Comparison of ENCODE assay signal across 9 cellular contexts in genomic region chr20:35901678-35902544, GRCh38. TPM values are rescaled to one million over a fixed set of nuclear protein-coding genes. Genes with fewer than 3 reads are reported as not detected.
DNase-seq lines count a peak whose midpoint lies in the region; ATAC-seq and TF ChIP-seq lines count a peak whose summit lies in the region.
"Had no signal": no experiment of that assay in that cellular context is flagged by ENCODE, and none has a peak within 500 bp of the region (broad histone marks: within the 10 kb centered on the region; RNA-seq: fewer than 3 reads in every experiment).

No MANE protein-coding gene starts in this region.

- no peak overlapping the region for H3K4me3 Mint-ChIP-seq in Calu3 (ENCODE audit: low read depth, unreplicated experiment)
- no peak overlapping the region for H3K4me3 Mint-ChIP-seq in neural progenitor cell
- H3K4me3 Mint-ChIP-seq: central memory CD8-positive, alpha-beta T cell had no signal

- no TSS peak for BruUV-seq in Calu3 (replicated peaks; lab: Mats Ljungman, UMichigan)

- no peaks in the 10 kb centered on the region for H4K20me1 ChIP-seq in neural progenitor cell (ENCODE audit: low read depth)

- no peaks in the 10 kb centered on the region for H3K9me3 Mint-ChIP-seq in Calu3 (ENCODE audit: low read depth, unreplicated experiment)
- no peaks in the 10 kb centered on the region for H3K9me3 Mint-ChIP-seq in neural progenitor cell
- H3K9me3 Mint-ChIP-seq: central memory CD8-positive, alpha-beta T cell had no signal

- no peak overlapping the region for H3K9ac ChIP-seq in neural progenitor cell

- no peaks in the 10 kb centered on the region for H3F3A ChIP-seq in neural progenitor cell (ENCODE audit: low read depth)

- H3K9me3 ChIP-seq in neural progenitor cell (ENCODE audit: low read depth) (no peaks in the 10 kb centered on the region), tibial artery (no peaks in the 10 kb centered on the region)

- H3K4me1 ChIP-seq in neural progenitor cell (no peaks in the 10 kb centered on the region), tibial artery (no peaks in the 10 kb centered on the region)

- H3K4me1 Mint-ChIP-seq in Calu3 (ENCODE audit: low read depth, unreplicated experiment) (peaks cover 13% of the 10 kb centered on the region), neural progenitor cell (no peaks in the 10 kb centered on the region)

- no peak overlapping the region for H3K4me2 ChIP-seq in neural progenitor cell

- DNase-seq in Calu3 = no peak
- peak; percentile 68 for DNase-seq in NCI-H460 (ENCODE audit: extremely low read depth, low read depth)
- DNase-seq in cerebellum (ENCODE audit: low spot score) = peak; percentile 21
- no peak for DNase-seq in neural progenitor cell (ENCODE audit: low spot score)
- no peak for DNase-seq in NCI-H526 (lab: John Stamatoyannopoulos, UW)
- no peak for DNase-seq in tibial artery
- no peak for DNase-seq in SKM-1 treated with dmso at 0.1 percent for 144 hours (lab: John Stamatoyannopoulos, UW; ENCODE audit: unreplicated experiment)

- intact Hi-C loops in Calu3 (cut with micrococcal nuclease; ENCODE audit: unreplicated experiment) = no loop called here
- intact Hi-C loops in tibial artery (cut with DNase I; ENCODE audit: low total_unique reads) = no loop called here

- CTCF ChIA-PET in Calu3 (lab: Charles Lee) = interaction anchor here (0.6 to 0.8 kb wide), 5 partner anchors 10 to 538 kb away, joined by 3 to 4 read pairs (median 3); no protein-coding TSS in a partner anchor

- no peak overlapping the region for H3K27ac ChIP-seq in neural progenitor cell
- no peak overlapping the region for H3K27ac ChIP-seq in tibial artery

- H2AFZ ChIP-seq in neural progenitor cell (replicated peaks) = no peak overlapping the region

- no peak for ATAC-seq in GM18868 (IDR thresholded peaks at IDR 0.05; ENCODE audit: unreplicated experiment)

- H3K27ac Mint-ChIP-seq in Calu3 (ENCODE audit: unreplicated experiment) (peak overlapping the region; percentile 21), neural progenitor cell (peak overlapping the region; percentile 26)

- H3K36me3 Mint-ChIP-seq in Calu3 (ENCODE audit: insufficient read depth, unreplicated experiment) (peaks cover 7% of the 10 kb centered on the region), neural progenitor cell (peaks cover 11% of the 10 kb centered on the region)

- no peaks in the 10 kb centered on the region for H3K27me3 Mint-ChIP-seq in Calu3 (ENCODE audit: unreplicated experiment)
- peaks cover 3% of the 10 kb centered on the region for H3K27me3 Mint-ChIP-seq in neural progenitor cell (ENCODE audit: insufficient read depth, low read depth)
- H3K27me3 Mint-ChIP-seq: central memory CD8-positive, alpha-beta T cell had no signal

- no peak for TF ChIP-seq CTCF in Calu3 (IDR thresholded peaks at IDR 0.05; ENCODE audit: unreplicated experiment)
- TF ChIP-seq CTCF in neural progenitor cell (IDR thresholded peaks at IDR 0.05) = no peak
- TF ChIP-seq CTCF in tibial artery (IDR thresholded peaks at IDR 0.05) = no peak

- H3K36me3 ChIP-seq in neural progenitor cell (no peaks in the 10 kb centered on the region), tibial artery (peaks cover 8 to 41% (median 17%) of the 10 kb centered on the region in 3 donors)

- H3K27me3 ChIP-seq in neural progenitor cell (no peaks in the 10 kb centered on the region), tibial artery (no peaks in the 10 kb centered on the region)

- H3K4me3 ChIP-seq in neural progenitor cell = no peak overlapping the region
- H3K4me3 ChIP-seq in tibial artery = no peak overlapping the region

- no peaks in the 10 kb centered on the region for H3K79me2 ChIP-seq in neural progenitor cell (ENCODE audit: low read depth)

RNA-seq across cellular contexts. Expression of gene SCAND1, which starts 52.4 kb away (rescaled TPM):
- total RNA-seq in Calu3 (2022) = 83.5 and 88.6 TPM in 2 replicates
- 35.0 and 52.8 TPM in 2 replicates for total RNA-seq in NCI-H460 (2014; rRNA removed; shearing (Covaris generic))
- polyA plus RNA-seq in NCI-H460 (2014; cell fraction: nucleus; rRNA removed) = 102 and 111 TPM in 2 replicates
- 10.6 TPM for total RNA-seq in cerebellum
- 6.4 and 46.6 TPM in 2 replicates for total RNA-seq in neural progenitor cell (ENCODE audit: low replicate concordance)

Comparison
In these comparisons a context has a peak if more than half of its experiments do, and no peak if none do; other contexts are left out.
1. DNase-seq: peak in NCI-H460 (single experiment) and cerebellum (single experiment); none in Calu3 (single experiment), neural progenitor cell (single experiment), NCI-H526 (0 of 2), tibial artery (0 of 2) and SKM-1 treated with dmso at 0.1 percent for 144 hours (single experiment).